Comparison of ENCODE assay signal across 9 cellular contexts in the genomic region with DNA sequence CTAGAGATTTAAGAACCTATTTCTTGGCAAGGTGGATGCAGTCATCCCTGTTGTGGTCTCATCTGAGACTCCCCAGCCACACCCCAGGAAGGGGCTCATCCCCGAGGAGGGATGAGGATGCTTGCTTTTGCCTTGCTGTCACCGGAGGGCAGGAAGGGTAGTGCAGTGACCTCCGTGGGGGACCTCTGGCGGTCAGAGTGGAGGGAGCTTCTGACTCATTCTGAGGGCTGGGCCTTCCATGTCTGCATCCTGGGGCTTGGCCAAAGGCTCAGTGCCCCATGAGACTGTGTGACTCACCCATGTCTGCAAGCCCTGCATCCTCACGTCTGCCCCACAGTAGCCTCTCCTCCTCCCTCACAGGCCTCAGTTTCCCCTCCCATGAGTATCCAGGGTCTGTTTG. TPM values are rescaled to one million over a fixed set of nuclear protein-coding genes. Genes with fewer than 3 reads are reported as not detected.
DNase-seq lines count a peak whose midpoint lies in the region; ATAC-seq and TF ChIP-seq lines count a peak whose summit lies in the region.
"Had no signal": no experiment of that assay in that cellular context is flagged by ENCODE, and none has a peak within 500 bp of the region (broad histone marks: within the 10 kb centered on the region; RNA-seq: fewer than 3 reads in every experiment).

No MANE protein-coding gene starts in this region.

- peaks cover 14% of the 10 kb centered on the region for H3K4me1 Mint-ChIP-seq in CD4-positive, alpha-beta T cell (ENCODE audit: low read depth)

- peak overlapping the region; percentile 54; the same call in 1 of the 2 replicates for H3K27ac ChIP-seq in Panc1 (ENCODE audit: low read length)
- H3K27ac ChIP-seq in WERI-Rb-1 = no peak overlapping the region
- H3K27ac ChIP-seq in CD4-positive, alpha-beta T cell (ENCODE audit: low read depth, low read length) = no peak overlapping the region

- H3K27ac Mint-ChIP-seq in CD4-positive, alpha-beta T cell = no peak overlapping the region
- H3K27ac Mint-ChIP-seq: stimulated activated naive CD8-positive, alpha-beta T cell treated with anti-CD3 and anti-CD28 coated beads, Interleukin-15, Interleukin-2, amounts not matched to agents 100 ng/mL and 50 ng/mL, for 24 hours had no signal

- ATAC-seq in Panc1 (peak; percentile 93), HG03159 (IDR thresholded peaks at IDR 0.05; ENCODE audit: unreplicated experiment) (no peak), GM19351 (IDR thresholded peaks at IDR 0.05; ENCODE audit: unreplicated experiment) (no peak)
- ATAC-seq in CD4-positive, alpha-beta T cell (ENCODE audit: poor library complexity) = no peak

- H3K4me3 ChIP-seq in GM12865 (ENCODE audit: low read depth, low read length) (no peak overlapping the region), Panc1 (ENCODE audit: low read depth in 2 of 2, low read length in 2 of 2) (no peak overlapping the region), fibroblast of mammary gland (ENCODE audit: control insufficient read depth, low read depth, low read length) (no peak overlapping the region), WERI-Rb-1 (ENCODE audit: low read depth, low read length) (no peak overlapping the region)

- H3K9me3 Mint-ChIP-seq in CD4-positive, alpha-beta T cell = no peaks in the 10 kb centered on the region
- H3K9me3 Mint-ChIP-seq: stimulated activated naive CD8-positive, alpha-beta T cell treated with anti-CD3 and anti-CD28 coated beads, Interleukin-15, Interleukin-2, amounts not matched to agents 100 ng/mL and 50 ng/mL, for 24 hours had no signal

- in situ Hi-C loops in Panc1 (cut with HindIII; ENCODE audit: low pct_unique_long_range_greater_than_20kb, low sequenced_read_pairs) = no loop called here

- TF ChIP-seq CTCF in GM12865 (IDR thresholded peaks at IDR 0.05; ENCODE audit: insufficient read depth, low read depth, low read length, missing control alignments) = peak; percentile 46
- TF ChIP-seq CTCF in Panc1 (IDR thresholded peaks at IDR 0.05) = no peak
- TF ChIP-seq CTCF in fibroblast of mammary gland (conservative IDR thresholded peaks at IDR 0.05; ENCODE audit: control insufficient read depth, insufficient read depth, low read depth, low read length) = peak; percentile 61
- no peak for TF ChIP-seq CTCF in WERI-Rb-1 (IDR thresholded peaks at IDR 0.05; ENCODE audit: low read depth, low read length)
- no peak for TF ChIP-seq CTCF in CD4-positive, alpha-beta T cell (IDR thresholded peaks at IDR 0.05)

- H3K27me3 ChIP-seq in Panc1 (ENCODE audit: control insufficient read depth, insufficient read depth, low read length) (no peaks in the 10 kb centered on the region), WERI-Rb-1 (ENCODE audit: insufficient read depth, low read depth, severe bottlenecking) (no peaks in the 10 kb centered on the region)
- no peaks in the 10 kb centered on the region for H3K27me3 ChIP-seq in CD4-positive, alpha-beta T cell (ENCODE audit: control insufficient read depth, insufficient read depth, low read length)

- POLR2A ChIA-PET in Panc1 (lab: Charles Lee) = no interaction called here
- POLR2A ChIA-PET in CD4-positive, alpha-beta T cell (lab: Charles Lee) = no interaction called here

- H3K4me3 Mint-ChIP-seq in CD4-positive, alpha-beta T cell = no peak overlapping the region
- H3K4me3 Mint-ChIP-seq: stimulated activated naive CD8-positive, alpha-beta T cell treated with anti-CD3 and anti-CD28 coated beads, Interleukin-15, Interleukin-2, amounts not matched to agents 100 ng/mL and 50 ng/mL, for 24 hours had no signal

- H3K36me3 Mint-ChIP-seq in CD4-positive, alpha-beta T cell (ENCODE audit: low read depth) = peaks cover 92% of the 10 kb centered on the region

- no TSS peak for BruUV-seq in Panc1 (replicated peaks; lab: Mats Ljungman, UMichigan)

- CTCF ChIA-PET in Panc1 (lab: Charles Lee) = interaction anchor here (1.8 kb wide), 1 partner anchor 83 kb away, joined by 6 read pairs; no protein-coding TSS in a partner anchor
- CTCF ChIA-PET in CD4-positive, alpha-beta T cell (lab: Charles Lee) = no interaction called here

- intact Hi-C loops in Panc1 (cut with micrococcal nuclease; ENCODE audit: unreplicated experiment) (no loop called here), posterior vena cava (cut with DNase I) (loop anchor here (5.0 to 10.0 kb wide), 2 partner anchors 86 to 88 kb away; a partner anchor contains a TSS)
- intact Hi-C loops in CD4-positive, alpha-beta T cell (cut with DNase I, micrococcal nuclease) = no loop called here

- H3K9me3 ChIP-seq in Panc1 (ENCODE audit: control insufficient read depth, insufficient read depth, low read depth, low read length) (no peaks in the 10 kb centered on the region), WERI-Rb-1 (ENCODE audit: severe bottlenecking) (no peaks in the 10 kb centered on the region)
- no peaks in the 10 kb centered on the region for H3K9me3 ChIP-seq in CD4-positive, alpha-beta T cell (ENCODE audit: control insufficient read depth, low read length)

- H3K36me3 ChIP-seq in Panc1 (ENCODE audit: control insufficient read depth, insufficient read depth, low read length) (no peaks in the 10 kb centered on the region; the same call in none of the 2 replicates), WERI-Rb-1 (peaks cover 94% of the 10 kb centered on the region)

- DNase-seq in GM12865 (ENCODE audit: low read depth) (peak; percentile 55), Panc1 (ENCODE audit: low read depth, low spot score) (peak; percentile 91), fibroblast of mammary gland (ENCODE audit: low read depth) (peak; percentile 97), posterior vena cava (ENCODE audit: low spot score) (peak; percentile 97), WERI-Rb-1 (no peak)
- DNase-seq in CD4-positive, alpha-beta T cell = no peak

- no peaks in the 10 kb centered on the region for H3K27me3 Mint-ChIP-seq in CD4-positive, alpha-beta T cell
- H3K27me3 Mint-ChIP-seq: stimulated activated naive CD8-positive, alpha-beta T cell treated with anti-CD3 and anti-CD28 coated beads, Interleukin-15, Interleukin-2, amounts not matched to agents 100 ng/mL and 50 ng/mL, for 24 hours had no signal

- peaks cover 13% of the 10 kb centered on the region for H3K4me1 ChIP-seq in Panc1 (ENCODE audit: control insufficient read depth, insufficient read depth, low read length)

RNA-seq across cellular contexts. Expression of a gene that starts 38.7 kb away (rescaled TPM):
- total RNA-seq in Panc1 (2021; ENCODE audit: unreplicated experiment) = 135 TPM
- polyA plus RNA-seq in Panc1 (2012; ENCODE audit: insufficient read length) = 173 TPM
- 10 to 100 TPM; 39.7 to 42.3 TPM for total RNA-seq in posterior vena cava
- 1 to 10 TPM; 8.7 to 9.3 TPM for total RNA-seq in CD4-positive, alpha-beta T cell

RNA-seq across cellular contexts. Expression of a gene that starts 51.7 kb away (rescaled TPM):
- total RNA-seq in Panc1 (2021; ENCODE audit: unreplicated experiment) = 65.8 TPM
- polyA plus RNA-seq in Panc1 (2012; ENCODE audit: insufficient read length) = 58.9 TPM
- 10 to 100 TPM; 15.6 to 17.1 TPM for total RNA-seq in posterior vena cava
- total RNA-seq in CD4-positive, alpha-beta T cell = 10 to 100 TPM; 44.5 to 45.5 TPM

Comparison
In these comparisons a context has a peak if more than half of its experiments do, and no peak if none do; other contexts are left out.
1. DNase-seq: peak in GM12865 (single experiment), Panc1 (single experiment), fibroblast of mammary gland (single experiment) and posterior vena cava (single experiment); none in WERI-Rb-1 (single experiment) and CD4-positive, alpha-beta T cell (0 of 10).
2. CTCF ChIP-seq: peak in GM12865 (single experiment) and fibroblast of mammary gland (single experiment); none in Panc1 (single experiment), WERI-Rb-1 (single experiment) and CD4-positive, alpha-beta T cell (single experiment).
3. intact Hi-C loops: an anchor here in posterior vena cava (5.0 to 10.0 kb wide); none called in Panc1 and CD4-positive, alpha-beta T cell.